ENCODE assay signal across 8 cellular contexts in the genomic region with DNA sequence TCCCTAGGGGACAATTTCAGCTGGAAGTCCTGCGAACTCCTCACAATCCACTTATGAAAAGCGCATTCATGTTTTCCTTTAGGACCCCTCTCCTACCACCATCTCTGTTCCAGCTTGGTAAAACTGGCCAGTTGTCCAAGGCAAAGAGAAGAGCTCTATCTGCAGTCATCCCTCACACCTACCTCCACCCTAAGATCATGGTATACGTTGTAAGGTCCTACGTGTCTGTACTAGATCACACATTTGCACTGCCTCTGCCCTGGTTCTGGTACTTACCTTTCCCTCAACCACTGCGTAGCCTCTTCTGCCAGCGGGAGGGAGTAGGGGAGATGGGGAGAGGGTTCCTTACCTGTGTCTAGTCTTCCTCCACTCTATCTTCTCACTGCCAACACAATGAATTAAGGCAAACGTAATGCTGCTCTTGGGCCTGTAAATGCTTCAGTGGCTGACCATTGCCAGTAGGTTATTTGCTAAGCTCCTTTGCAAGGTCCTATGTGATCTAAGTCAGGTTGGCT. TPM values are rescaled to one million over a fixed set of nuclear protein-coding genes. Genes with fewer than 3 reads are reported as not detected.
DNase-seq lines count a peak whose midpoint lies in the region; ATAC-seq and TF ChIP-seq lines count a peak whose summit lies in the region.

No MANE protein-coding gene starts in this region.

- DNase-seq in Caco-2 (peak in 1 of 2 experiments; percentile 3), NCI-H146 treated with DMSO at 0.1 percent for 48 hours (lab: John Stamatoyannopoulos, UW; ENCODE audit: unreplicated experiment) (peak; percentile 29), choroid plexus epithelial cell (ENCODE audit: low read depth) (no peak), NCI-H128 (lab: John Stamatoyannopoulos, UW; ENCODE audit: unreplicated experiment) (no peak), NCI-H1694 treated with DMSO at 0.1 percent for 48 hours (lab: John Stamatoyannopoulos, UW) (no peak), cortex of kidney (lab: John Stamatoyannopoulos, UW) (no peak)

- H3K4me1 ChIP-seq in Caco-2: 0 out of 2 replicates have a peak, but pooled peaks cover 8% of the 10 kb centered on the region
- peaks cover 19% of the 10 kb centered on the region for H3K4me1 ChIP-seq in mononuclear cell (ENCODE audit: insufficient read depth, low read length)

- no peaks in the 10 kb centered on the region for H3K36me3 ChIP-seq in Caco-2 (ENCODE audit: control insufficient read depth, insufficient read depth, low read length)

- no peaks in the 10 kb centered on the region for H3K9me3 ChIP-seq in Caco-2
- no peaks in the 10 kb centered on the region for H3K9me3 ChIP-seq in mononuclear cell (ENCODE audit: low read depth, low read length)

- peak overlapping the region; percentile 60 for H3K4me3 ChIP-seq in Caco-2 (ENCODE audit: low read depth, low read length)
- H3K4me3 ChIP-seq in choroid plexus epithelial cell (ENCODE audit: low read depth, low read length): peak overlapping the region; percentile 86
- peak overlapping the region; percentile 94 for H3K4me3 ChIP-seq in mononuclear cell (ENCODE audit: low read length)

- peaks cover 12% of the 10 kb centered on the region for H3K4me1 Mint-ChIP-seq in Caco-2 (ENCODE audit: low read depth, unreplicated experiment)

- CTCF ChIA-PET in Caco-2 (lab: Charles Lee): interaction anchor here (0.9 to 1.6 kb wide), 2 partner anchors 12 to 50 kb away, joined by 3 to 6 read pairs; a partner anchor contains a TSS

- peaks cover 17% of the 10 kb centered on the region for H3K36me3 Mint-ChIP-seq in Caco-2 (ENCODE audit: insufficient read depth, unreplicated experiment)

- H3K27me3 Mint-ChIP-seq in Caco-2 (ENCODE audit: insufficient read depth, unreplicated experiment): no peaks in the 10 kb centered on the region

- H3K27me3 ChIP-seq in Caco-2 (replicated peaks; ENCODE audit: control insufficient read depth, insufficient read depth, low read length) (no peaks in the 10 kb centered on the region), mononuclear cell (ENCODE audit: insufficient read depth, low read length) (no peaks in the 10 kb centered on the region)

- TSS peak; percentile 94 for BruUV-seq in Caco-2 (replicated peaks; lab: Mats Ljungman, UMichigan)

- no peaks in the 10 kb centered on the region for H3K9me3 Mint-ChIP-seq in Caco-2 (ENCODE audit: unreplicated experiment)

- POLR2A ChIA-PET in Caco-2 (lab: Charles Lee): interaction anchor here (1.5 to 2.2 kb wide), 3 partner anchors 27 to 238 kb away, joined by 4 to 9 read pairs (median 6); a partner anchor contains a TSS

- intact Hi-C loops in Caco-2 (cut with micrococcal nuclease; ENCODE audit: unreplicated experiment): no loop called here

- no peak for ATAC-seq in HG03432 (IDR thresholded peaks at IDR 0.05; ENCODE audit: unreplicated experiment)

- peak overlapping the region; percentile 91 for H3K4me3 Mint-ChIP-seq in Caco-2 (ENCODE audit: unreplicated experiment)

- TF ChIP-seq CTCF in Caco-2 (IDR thresholded peaks at IDR 0.05; ENCODE audit: insufficient read depth in 1 of 2, low read depth in 1 of 2, low read length in 1 of 2, severe bottlenecking in 1 of 2, unreplicated experiment in 1 of 2) (no peak), choroid plexus epithelial cell (conservative IDR thresholded peaks at IDR 0.05; ENCODE audit: low read depth, low read length) (no peak)

- peak overlapping the region; percentile 98 for H3K27ac Mint-ChIP-seq in Caco-2 (ENCODE audit: unreplicated experiment)

RNA-seq across cellular contexts. Expression of a gene that starts 0.7 kb away (rescaled TPM):
- total RNA-seq in Caco-2 (2022) (54.5 and 59.3 TPM in 2 replicates), mononuclear cell (42.0 TPM)

RNA-seq across cellular contexts. Expression of a gene that starts 49.6 kb away (rescaled TPM):
- total RNA-seq in Caco-2 (2022): 27.5 and 31.9 TPM in 2 replicates
- total RNA-seq in mononuclear cell: 12.1 TPM
